In the genomic region with DNA sequence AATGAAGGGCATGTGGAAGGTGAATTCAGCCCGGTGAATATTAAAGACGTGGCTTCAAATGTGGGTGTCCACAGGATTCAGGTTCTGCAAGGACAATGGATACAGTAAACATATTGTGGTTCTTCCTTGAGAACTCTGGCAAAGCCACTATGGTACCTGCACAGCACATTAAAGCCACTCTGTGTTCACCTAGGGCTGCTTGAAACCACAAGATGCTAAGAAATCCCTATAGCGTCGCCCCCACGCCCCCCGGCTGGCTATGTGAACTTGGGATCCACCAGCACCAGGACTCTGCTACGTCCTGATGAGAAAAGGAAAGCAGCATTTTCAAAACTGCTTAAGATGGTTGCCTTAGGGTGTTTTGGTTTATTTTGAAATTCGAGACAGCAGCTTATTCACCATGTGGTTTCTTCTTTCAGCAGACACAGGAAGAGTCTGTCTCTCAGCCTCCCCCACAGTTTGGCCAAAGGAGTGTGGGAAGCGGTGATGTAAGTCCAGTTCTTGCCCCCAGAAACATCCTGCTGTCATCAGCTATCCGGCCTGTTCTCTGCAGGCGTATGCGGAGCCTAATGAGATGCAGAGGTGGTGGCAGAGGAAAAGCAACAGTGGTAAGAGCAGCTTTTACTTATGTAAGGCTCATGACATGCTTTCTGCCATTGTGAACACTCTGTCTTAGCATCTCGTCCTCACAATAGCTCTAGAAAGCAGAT, we compare ENCODE assay signal across 8 cellular contexts.
DNase-seq lines count a peak whose midpoint lies in the region; ATAC-seq, FAIRE-seq and TF ChIP-seq lines count a peak whose summit lies in the region.

No MANE protein-coding gene starts in this region.

- peak overlapping the region; percentile 67 for H3K4me3 Mint-ChIP-seq in central memory CD8-positive, alpha-beta T cell

- FAIRE-seq in HTR-8/SVneo (lab: Jason Lieb, UNC) = peak; percentile 95

- peak; percentile 84 for ATAC-seq in central memory CD8-positive, alpha-beta T cell (replicated peaks; ENCODE audit: extremely low read depth, poor library complexity, severe bottlenecking)

- peak overlapping the region; percentile 40 for H3K4me3 ChIP-seq in AG04449 (ENCODE audit: low read depth, low read length)
- peak overlapping the region; percentile 36; the same call in 1 of the 2 replicates for H3K4me3 ChIP-seq in WI38 (ENCODE audit: low read depth, low read length)

- CTCF ChIA-PET in AG04449 (lab: Yijun Ruan, JAX) = interaction anchor here (0.7 to 6.1 kb wide), 10 partner anchors 10 to 161 kb away, joined by 3 to 33 read pairs (median 4); no protein-coding TSS in a partner anchor

- no peaks in the 10 kb centered on the region for H3K27me3 Mint-ChIP-seq in central memory CD8-positive, alpha-beta T cell

- peaks cover 13% of the 10 kb centered on the region for H3K36me3 Mint-ChIP-seq in central memory CD8-positive, alpha-beta T cell (ENCODE audit: insufficient read depth)

- peak; percentile 99 for DNase-seq in AG04449 (ENCODE audit: low read depth, low spot score)
- peak; percentile 90 for DNase-seq in HTR-8/SVneo (ENCODE audit: insufficient read length, low spot score)
- DNase-seq in central memory CD8-positive, alpha-beta T cell (ENCODE audit: low spot score in 2 of 2) = peak; percentile 31 to 76
- DNase-seq in medulla oblongata (ENCODE audit: extremely low spot score) = peak; percentile 71
- peak; percentile 13 to 15 for DNase-seq in stimulated activated CD8-positive, alpha-beta memory T cell treated with anti-CD3 and anti-CD28 coated beads, Interleukin-2, amount 100 ng/mL, for 1 hour (ENCODE audit: low read depth in 2 of 2)
- no peak for DNase-seq in DMS153 (lab: John Stamatoyannopoulos, UW)
- DNase-seq in NAMALWA (ENCODE audit: low spot score) = no peak

- TF ChIP-seq CTCF in AG04449 (IDR thresholded peaks at IDR 0.05; ENCODE audit: insufficient read depth, low read length, missing control alignments) (no peak), WI38 (IDR thresholded peaks at IDR 0.05; ENCODE audit: low read depth, low read length) (no peak)

- no peaks in the 10 kb centered on the region for H3K9me3 Mint-ChIP-seq in central memory CD8-positive, alpha-beta T cell

- H3K4me1 Mint-ChIP-seq in central memory CD8-positive, alpha-beta T cell = peaks cover 74% of the 10 kb centered on the region

- POLR2A ChIA-PET in AG04449 (lab: Yijun Ruan, JAX) = interaction anchor here (0.5 to 1.9 kb wide), 7 partner anchors 14 to 447 kb away, joined by 3 to 19 read pairs (median 4); a partner anchor contains a TSS

- H3K27ac Mint-ChIP-seq in central memory CD8-positive, alpha-beta T cell (ENCODE audit: low read depth) = peak overlapping the region; percentile 99

Comparison
In these comparisons a context has a peak if more than half of its experiments do, and no peak if none do; other contexts are left out.
1. DNase-seq: peak in AG04449 (single experiment), HTR-8/SVneo (single experiment), central memory CD8-positive, alpha-beta T cell (2 of 2), medulla oblongata (single experiment) and stimulated activated CD8-positive, alpha-beta memory T cell treated with anti-CD3 and anti-CD28 coated beads, Interleukin-2, amount 100 ng/mL, for 1 hour (2 of 2); none in DMS153 (single experiment) and NAMALWA (single experiment).